In the genomic region with DNA sequence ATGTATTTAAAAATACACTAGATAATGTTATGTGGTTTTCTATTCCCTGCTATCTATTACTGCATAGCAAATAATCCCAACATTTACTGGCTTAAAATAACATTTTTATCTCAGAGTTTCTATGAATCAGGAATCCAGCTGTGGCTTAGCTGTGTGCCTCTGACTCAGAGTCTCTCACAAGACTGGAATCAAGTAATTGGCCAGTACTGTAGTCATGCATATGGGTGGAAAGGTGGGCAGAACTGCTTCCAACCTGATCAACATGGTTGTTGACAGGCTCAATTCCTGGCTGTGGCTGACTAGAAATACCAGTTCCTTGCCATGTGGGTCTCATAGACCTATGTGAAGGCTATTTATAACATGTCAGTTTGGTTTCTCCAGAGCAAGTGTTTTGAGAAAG, we compare ENCODE assay signal across 20 cellular contexts.
A peak's percentile ranks its signal among the peaks of the same experiment; 100 is the strongest.
DNase-seq lines count a peak whose midpoint lies in the region; FAIRE-seq and TF ChIP-seq lines count a peak whose summit lies in the region.
"Had no signal": no experiment of that assay in that cellular context is flagged by ENCODE, and none has a peak within 500 bp of the region (broad histone marks: within the 10 kb centered on the region; RNA-seq: fewer than 3 reads in every experiment).

No MANE protein-coding gene starts in this region.

- intact Hi-C loops in posterior vena cava (cut with DNase I) (no loop called here), adrenal gland (cut with DNase I) (no loop called here)
- intact Hi-C loops in activated T-helper 2 cell treated with anti-CD3 and anti-CD28 coated beads, Interferon-gamma antibody, Interleukin-2, Interleukin-4, amounts not matched to agents 10 μg/mL and 5 μg/mL and 100 μg/mL, durations not matched to agents 14 hours and 24 hours and 36 hours (cut with micrococcal nuclease), result no loop called here

- no peak overlapping the region for H3K27ac Mint-ChIP-seq in activated T-helper 2 cell treated with anti-CD3 and anti-CD28 coated beads, Interferon-gamma antibody, Interleukin-2, Interleukin-4, amounts not matched to agents 10 μg/mL and 5 μg/mL and 100 μg/mL, durations not matched to agents 14 hours and 24 hours and 36 hours
- H3K27ac Mint-ChIP-seq: activated naive CD8-positive, alpha-beta T cell treated with anti-CD3 and anti-CD28 coated beads, Interleukin-2, amount 10 ng/mL, durations not matched to agents 7 days and 5 days; memory B cell; neural progenitor cell had no signal

- no peak overlapping the region for H3K4me3 Mint-ChIP-seq in activated T-helper 2 cell treated with anti-CD3 and anti-CD28 coated beads, Interferon-gamma antibody, Interleukin-2, Interleukin-4, amounts not matched to agents 10 μg/mL and 5 μg/mL and 100 μg/mL, durations not matched to agents 14 hours and 24 hours and 36 hours (ENCODE audit: low read depth)
- H3K4me3 Mint-ChIP-seq: activated naive CD8-positive, alpha-beta T cell treated with anti-CD3 and anti-CD28 coated beads, Interleukin-2, amount 10 ng/mL, durations not matched to agents 7 days and 5 days; memory B cell; neural progenitor cell had no signal

- H3K36me3 ChIP-seq in bronchial epithelial cell (ENCODE audit: control insufficient read depth, insufficient read depth, low read length), result no peaks in the 10 kb centered on the region
- no peaks in the 10 kb centered on the region for H3K36me3 ChIP-seq in adrenal gland (replicated peaks in 1 of 2)
- H3K36me3 ChIP-seq: esophagus squamous epithelium, neural progenitor cell, transverse colon had no signal

- no peak for TF ChIP-seq POLR2A in adrenal gland (IDR thresholded peaks at IDR 0.05)

- no peaks in the 10 kb centered on the region for H3K27me3 Mint-ChIP-seq in activated T-helper 2 cell treated with anti-CD3 and anti-CD28 coated beads, Interferon-gamma antibody, Interleukin-2, Interleukin-4, amounts not matched to agents 10 μg/mL and 5 μg/mL and 100 μg/mL, durations not matched to agents 14 hours and 24 hours and 36 hours (ENCODE audit: low read depth)

- no peaks in the 10 kb centered on the region for H3K4me1 Mint-ChIP-seq in activated T-helper 2 cell treated with anti-CD3 and anti-CD28 coated beads, Interferon-gamma antibody, Interleukin-2, Interleukin-4, amounts not matched to agents 10 μg/mL and 5 μg/mL and 100 μg/mL, durations not matched to agents 14 hours and 24 hours and 36 hours (ENCODE audit: low read depth)
- H3K4me1 Mint-ChIP-seq: activated naive CD8-positive, alpha-beta T cell treated with anti-CD3 and anti-CD28 coated beads, Interleukin-2, amount 10 ng/mL, durations not matched to agents 7 days and 5 days; memory B cell; neural progenitor cell had no signal

- no peak overlapping the region for H3K27ac ChIP-seq in adrenal gland
- H3K27ac ChIP-seq: esophagus squamous epithelium, neural progenitor cell, RWPE1, transverse colon had no signal

- TF ChIP-seq CTCF in bronchial epithelial cell (IDR thresholded peaks at IDR 0.05; ENCODE audit: insufficient read depth, low read length, severe bottlenecking), result no peak
- TF ChIP-seq CTCF in adrenal gland (IDR thresholded peaks at IDR 0.05), result no peak

- H3K9me3 Mint-ChIP-seq in activated T-helper 2 cell treated with anti-CD3 and anti-CD28 coated beads, Interferon-gamma antibody, Interleukin-2, Interleukin-4, amounts not matched to agents 10 μg/mL and 5 μg/mL and 100 μg/mL, durations not matched to agents 14 hours and 24 hours and 36 hours, result no peaks in the 10 kb centered on the region
- H3K9me3 Mint-ChIP-seq: activated naive CD8-positive, alpha-beta T cell treated with anti-CD3 and anti-CD28 coated beads, Interleukin-2, amount 10 ng/mL, durations not matched to agents 7 days and 5 days; memory B cell had no signal

- no peaks in the 10 kb centered on the region for H3K4me1 ChIP-seq in adrenal gland (replicated peaks in 1 of 2)
- H3K4me1 ChIP-seq: esophagus squamous epithelium, neural progenitor cell, transverse colon had no signal

- no peak for FAIRE-seq in bronchial epithelial cell (lab: Jason Lieb, UNC)
- FAIRE-seq: D721Med, GM19239 had no signal

- peak; percentile 51 for DNase-seq in AG08396 (ENCODE audit: low spot score)
- peak; percentile 60 for DNase-seq in HT1080 (ENCODE audit: low read depth)
- peak; percentile 51 for DNase-seq in bronchial epithelial cell (ENCODE audit: low read depth)
- peak; percentile 59 for DNase-seq in islet precursor cell
- no peak for DNase-seq in posterior vena cava (ENCODE audit: low spot score)
- no peak for DNase-seq in NCI-H2107 (lab: John Stamatoyannopoulos, UW)
- DNase-seq in adrenal gland, result no peak
- DNase-seq in activated T-helper 2 cell treated with anti-CD3 and anti-CD28 coated beads, Interferon-gamma antibody, Interleukin-2, Interleukin-4, amounts not matched to agents 10 μg/mL and 5 μg/mL and 100 μg/mL, durations not matched to agents 14 hours and 24 hours and 36 hours (ENCODE audit: low spot score), result no peak
- DNase-seq: activated CD8-positive, alpha-beta memory T cell treated with anti-CD3 and anti-CD28 coated beads, Interleukin-2, amount 50 U/mL, for 48 hours; activated naive CD8-positive, alpha-beta T cell treated with anti-CD3 and anti-CD28 coated beads, Interleukin-2, amount 10 ng/mL, durations not matched to agents 7 days and 5 days; cortex of kidney; esophagus squamous epithelium; NCI-H774; T-helper 1 cell; transverse colon had no signal

- H3K27me3 ChIP-seq in bronchial epithelial cell (ENCODE audit: control insufficient read depth, insufficient read depth, low read length), result no peaks in the 10 kb centered on the region
- H3K27me3 ChIP-seq in adrenal gland, result no peaks in the 10 kb centered on the region
- H3K27me3 ChIP-seq: esophagus squamous epithelium, neural progenitor cell, transverse colon had no signal

- no peaks in the 10 kb centered on the region for H3K36me3 Mint-ChIP-seq in activated T-helper 2 cell treated with anti-CD3 and anti-CD28 coated beads, Interferon-gamma antibody, Interleukin-2, Interleukin-4, amounts not matched to agents 10 μg/mL and 5 μg/mL and 100 μg/mL, durations not matched to agents 14 hours and 24 hours and 36 hours (ENCODE audit: low read depth)
- H3K36me3 Mint-ChIP-seq: activated naive CD8-positive, alpha-beta T cell treated with anti-CD3 and anti-CD28 coated beads, Interleukin-2, amount 10 ng/mL, durations not matched to agents 7 days and 5 days; memory B cell; neural progenitor cell had no signal

- no peaks in the 10 kb centered on the region for H3K9me3 ChIP-seq in adrenal gland (replicated peaks in 1 of 3)
- H3K9me3 ChIP-seq: esophagus squamous epithelium had no signal

- H3K4me3 ChIP-seq in bronchial epithelial cell (ENCODE audit: low read depth, low read length) (no peak overlapping the region), adrenal gland (no peak overlapping the region)
- H3K4me3 ChIP-seq: esophagus squamous epithelium, neural progenitor cell, transverse colon had no signal

Comparison
In these comparisons a context has a peak if more than half of its experiments do, and no peak if none do; other contexts are left out.
1. DNase-seq: peak in AG08396 (single experiment), HT1080 (single experiment), bronchial epithelial cell (single experiment) and islet precursor cell (single experiment); none in posterior vena cava (single experiment), NCI-H2107 (single experiment), adrenal gland (0 of 7) and activated T-helper 2 cell treated with anti-CD3 and anti-CD28 coated beads, Interferon-gamma antibody, Interleukin-2, Interleukin-4, amounts not matched to agents 10 μg/mL and 5 μg/mL and 100 μg/mL, durations not matched to agents 14 hours and 24 hours and 36 hours (single experiment).